In genomic region chr6:56807992-56808342, GRCh38 we compare ENCODE assay signal across 22 cellular contexts.
DNase-seq lines count a peak whose midpoint lies in the region; ATAC-seq and TF ChIP-seq lines count a peak whose summit lies in the region.
"Had no signal": no experiment of that assay in that cellular context is flagged by ENCODE, and none has a peak within 500 bp of the region (broad histone marks: within the 10 kb centered on the region; RNA-seq: fewer than 3 reads in every experiment).

No MANE protein-coding gene starts in this region.

- no peak for TF ChIP-seq CTCF in SK-N-SH (IDR thresholded peaks at IDR 0.05)
- TF ChIP-seq CTCF in PC-3 (conservative IDR thresholded peaks at IDR 0.05; ENCODE audit: low read depth, low read length), result no peak
- no peak for TF ChIP-seq CTCF in endodermal cell (conservative IDR thresholded peaks at IDR 0.05)
- TF ChIP-seq CTCF in gastrocnemius medialis (IDR thresholded peaks at IDR 0.05 in 4 of 5, conservative IDR thresholded peaks at IDR 0.05 in 1 of 5), result no peak

- H4K20me1 ChIP-seq in SK-N-SH (ENCODE audit: insufficient read depth), result peaks cover 95% of the 10 kb centered on the region
- H4K20me1 ChIP-seq in PC-3 (ENCODE audit: low read length), result no peaks in the 10 kb centered on the region

- no peak overlapping the region for H3K4me3 Mint-ChIP-seq in endodermal cell
- no peak overlapping the region for H3K4me3 Mint-ChIP-seq in activated CD4-positive, alpha-beta T cell treated with anti-CD3 and anti-CD28 coated beads, Interleukin-2, amount 10 ng/mL, durations not matched to agents 24 days and 14 days
- H3K4me3 Mint-ChIP-seq: activated naive CD4-positive, alpha-beta T cell treated with anti-CD3 and anti-CD28 coated beads, Interleukin-2, amount 10 ng/mL, durations not matched to agents 7 days and 5 days; stimulated activated naive B cell treated with anti-CD40 and anti-IgM and Interleukin-4, amounts not matched to agents 10 μg/mL and 1 μg/mL and 100 μg/mL, for 72 hours; type B pancreatic cell had no signal

- no peaks in the 10 kb centered on the region for H3K36me3 Mint-ChIP-seq in endodermal cell (ENCODE audit: low read depth)
- H3K36me3 Mint-ChIP-seq in activated CD4-positive, alpha-beta T cell treated with anti-CD3 and anti-CD28 coated beads, Interleukin-2, amount 10 ng/mL, durations not matched to agents 24 days and 14 days (ENCODE audit: low read depth), result no peaks in the 10 kb centered on the region
- H3K36me3 Mint-ChIP-seq: activated naive CD4-positive, alpha-beta T cell treated with anti-CD3 and anti-CD28 coated beads, Interleukin-2, amount 10 ng/mL, durations not matched to agents 7 days and 5 days; stimulated activated naive B cell treated with anti-CD40 and anti-IgM and Interleukin-4, amounts not matched to agents 10 μg/mL and 1 μg/mL and 100 μg/mL, for 72 hours; type B pancreatic cell had no signal

- H3K4me2 ChIP-seq in SK-N-SH (no peak overlapping the region), PC-3 (ENCODE audit: low read length) (peak overlapping the region; percentile 6; the same call in 1 of the 2 replicates)

- no peaks in the 10 kb centered on the region for H3K9me2 ChIP-seq in SK-N-SH
- H3K9me2 ChIP-seq in PC-3 (replicated peaks; ENCODE audit: low read length), result no peaks in the 10 kb centered on the region

- H3K9ac ChIP-seq in SK-N-SH, result no peak overlapping the region
- H3K9ac ChIP-seq in PC-3 (ENCODE audit: low read length), result no peak overlapping the region
- no peak overlapping the region for H3K9ac ChIP-seq in endodermal cell (ENCODE audit: extremely low read depth, low read length, poor library complexity, severe bottlenecking)
- H3K9ac ChIP-seq: parathyroid adenoma had no signal

- H3K9me3 Mint-ChIP-seq in endodermal cell, result no peaks in the 10 kb centered on the region
- H3K9me3 Mint-ChIP-seq in activated CD4-positive, alpha-beta T cell treated with anti-CD3 and anti-CD28 coated beads, Interleukin-2, amount 10 ng/mL, durations not matched to agents 24 days and 14 days, result no peaks in the 10 kb centered on the region
- H3K9me3 Mint-ChIP-seq: activated naive CD4-positive, alpha-beta T cell treated with anti-CD3 and anti-CD28 coated beads, Interleukin-2, amount 10 ng/mL, durations not matched to agents 7 days and 5 days; stimulated activated naive B cell treated with anti-CD40 and anti-IgM and Interleukin-4, amounts not matched to agents 10 μg/mL and 1 μg/mL and 100 μg/mL, for 72 hours; type B pancreatic cell had no signal

- H2AFZ ChIP-seq in SK-N-SH (ENCODE audit: low read depth) (no peak overlapping the region), PC-3 (ENCODE audit: low read length) (no peak overlapping the region)
- H2AFZ ChIP-seq: parathyroid adenoma had no signal

- in situ Hi-C loops in gastrocnemius medialis (cut with MboI; ENCODE audit: low sequenced_read_pairs in 4 of 4), result no loop called here

- H3K79me2 ChIP-seq in SK-N-SH (ENCODE audit: insufficient read depth) (peaks cover 100% of the 10 kb centered on the region), PC-3 (ENCODE audit: low read length) (peaks cover 57% of the 10 kb centered on the region)
- H3K79me2 ChIP-seq: parathyroid adenoma had no signal

- BruUV-seq in PC-3 (replicated peaks; lab: Mats Ljungman, UMichigan), result no TSS peak

- intact Hi-C loops in PC-3 (cut with micrococcal nuclease), result loop anchor here (5.0 kb wide), 1 partner anchor 34 kb away; no protein-coding TSS in a partner anchor
- intact Hi-C loops in gastrocnemius medialis (cut with DNase I; ENCODE audit: low total_unique reads), result no loop called here
- intact Hi-C loops in activated CD4-positive, alpha-beta T cell treated with anti-CD3 and anti-CD28 coated beads, Interleukin-2, amount 10 ng/mL, durations not matched to agents 24 days and 14 days (cut with micrococcal nuclease), result no loop called here

- TF ChIP-seq EP300 in SK-N-SH (IDR thresholded peaks at IDR 0.05; ENCODE audit: borderline replicate concordance in 1 of 2, low read depth in 1 of 2, low read length in 1 of 2), result no peak

- TF ChIP-seq RAD21 in SK-N-SH (IDR thresholded peaks at IDR 0.05; ENCODE audit: low read length), result no peak

- H3K27ac ChIP-seq in SK-N-SH (ENCODE audit: low read depth in 2 of 2, low read length in 1 of 2) (peak overlapping the region; percentile 51 to 56; a peak in 3 of 4 replicates), PC-3 (ENCODE audit: low read length) (peak overlapping the region; percentile 22), endodermal cell (ENCODE audit: low read depth, low read length) (no peak overlapping the region), gastrocnemius medialis (peak overlapping the region; percentile 87 to 93 (median 87))
- H3K27ac ChIP-seq: body of pancreas, esophagus squamous epithelium, parathyroid adenoma, spleen had no signal

- CTCF ChIA-PET in SK-N-SH (lab: Yijun Ruan, JAX), result interaction anchor here (1.3 kb wide), 1 partner anchor 44 kb away, joined by 4 read pairs; no protein-coding TSS in a partner anchor
- CTCF ChIA-PET in PC-3 (lab: Charles Lee), result no interaction called here

- no peak for ATAC-seq in SK-N-SH treated with all-trans-retinoic acid at 6 μM for 48 hours
- ATAC-seq in PC-3, result no peak
- no peak for ATAC-seq in gastrocnemius medialis
- ATAC-seq: body of pancreas; stimulated activated naive B cell treated with anti-CD40 and anti-IgM and Interleukin-4, amounts not matched to agents 10 μg/mL and 1 μg/mL and 100 μg/mL, for 72 hours had no signal

- H3K9me3 ChIP-seq in SK-N-SH (no peaks in the 10 kb centered on the region), PC-3 (ENCODE audit: low read length) (no peaks in the 10 kb centered on the region), endodermal cell (ENCODE audit: control insufficient read depth, low read length) (no peaks in the 10 kb centered on the region), gastrocnemius medialis (no peaks in the 10 kb centered on the region)
- H3K9me3 ChIP-seq: body of pancreas, esophagus squamous epithelium, spleen had no signal

- POLR2A ChIA-PET in SK-N-SH (lab: Yijun Ruan, JAX) (no interaction called here), PC-3 (lab: Charles Lee; ENCODE audit: unreplicated experiment) (interaction anchor here (0.6 kb wide), 1 partner anchor 189 kb away, joined by 5 read pairs; no protein-coding TSS in a partner anchor)

- H3K27me3 Mint-ChIP-seq in endodermal cell (ENCODE audit: insufficient read depth), result no peaks in the 10 kb centered on the region
- H3K27me3 Mint-ChIP-seq in activated CD4-positive, alpha-beta T cell treated with anti-CD3 and anti-CD28 coated beads, Interleukin-2, amount 10 ng/mL, durations not matched to agents 24 days and 14 days, result peaks cover 2% of the 10 kb centered on the region
- H3K27me3 Mint-ChIP-seq: stimulated activated naive B cell treated with anti-CD40 and anti-IgM and Interleukin-4, amounts not matched to agents 10 μg/mL and 1 μg/mL and 100 μg/mL, for 72 hours; type B pancreatic cell had no signal

- peaks cover 30% of the 10 kb centered on the region for H3K4me1 Mint-ChIP-seq in endodermal cell
- no peaks in the 10 kb centered on the region for H3K4me1 Mint-ChIP-seq in activated CD4-positive, alpha-beta T cell treated with anti-CD3 and anti-CD28 coated beads, Interleukin-2, amount 10 ng/mL, durations not matched to agents 24 days and 14 days
- H3K4me1 Mint-ChIP-seq: activated naive CD4-positive, alpha-beta T cell treated with anti-CD3 and anti-CD28 coated beads, Interleukin-2, amount 10 ng/mL, durations not matched to agents 7 days and 5 days; stimulated activated naive B cell treated with anti-CD40 and anti-IgM and Interleukin-4, amounts not matched to agents 10 μg/mL and 1 μg/mL and 100 μg/mL, for 72 hours had no signal

- DNase-seq in SK-N-SH (no peak), PC-3 (peak; percentile 43), endodermal cell (no peak), gastrocnemius medialis (no peak), DMS79 treated with DMSO at 0.1 percent for 48 hours (lab: John Stamatoyannopoulos, UW) (no peak), AG08395 (ENCODE audit: low spot score) (no peak)
- no peak for DNase-seq in activated CD4-positive, alpha-beta T cell treated with anti-CD3 and anti-CD28 coated beads, Interleukin-2, amount 10 ng/mL, durations not matched to agents 24 days and 14 days
- DNase-seq: 8988T; activated naive CD4-positive, alpha-beta T cell treated with anti-CD3 and anti-CD28 coated beads, Interleukin-2, amount 10 ng/mL, durations not matched to agents 7 days and 5 days; activated T-cell treated with anti-CD3 and anti-CD28 coated beads for 4 hours; body of pancreas; esophagus squamous epithelium; GOT3; hippocampal formation; kidney glomerular epithelial cell; NCI-H187; NCI-H510A; spleen; stimulated activated naive B cell treated with anti-CD40 and anti-IgM and Interleukin-4, amounts not matched to agents 10 μg/mL and 1 μg/mL and 100 μg/mL, for 72 hours had no signal

- no peak for TF ChIP-seq POLR2A in gastrocnemius medialis (IDR thresholded peaks at IDR 0.05)

- H3K4me1 ChIP-seq in SK-N-SH (ENCODE audit: control insufficient read depth in 1 of 2, insufficient read depth in 2 of 2, low read depth in 1 of 2, low read length in 1 of 2) (peaks cover 20 to 44% of the 10 kb centered on the region in 2 experiments), PC-3 (ENCODE audit: insufficient read depth, low read length) (peaks cover 44% of the 10 kb centered on the region), endodermal cell (ENCODE audit: control insufficient read depth, insufficient read depth, low read length) (no peaks in the 10 kb centered on the region), gastrocnemius medialis (peaks cover 78 to 80% of the 10 kb centered on the region in 2 donors)
- H3K4me1 ChIP-seq: body of pancreas, parathyroid adenoma had no signal

- no peaks in the 10 kb centered on the region for H3K27me3 ChIP-seq in SK-N-SH (ENCODE audit: insufficient read depth)
- no peaks in the 10 kb centered on the region for H3K27me3 ChIP-seq in PC-3 (ENCODE audit: low read length)
- H3K27me3 ChIP-seq in endodermal cell (ENCODE audit: control insufficient read depth, insufficient read depth, low read length, poor library complexity, severe bottlenecking), result no peaks in the 10 kb centered on the region
- no peaks in the 10 kb centered on the region for H3K27me3 ChIP-seq in gastrocnemius medialis
- H3K27me3 ChIP-seq: body of pancreas, esophagus squamous epithelium, spleen had no signal

- 84% methylated on average over 4 of the region's 4 CpGs for WGBS in SK-N-SH (ENCODE audit: low lambda C conversion rate)
- 78 to 100% methylated on average over 1 to 4 of the region's 4 CpGs for WGBS in endodermal cell (ENCODE audit: insufficient coverage in 1 of 2, insufficient read length in 1 of 2), 2 experiments

- H3F3A ChIP-seq in SK-N-SH (replicated peaks; ENCODE audit: insufficient read depth), result peaks cover 29% of the 10 kb centered on the region
- peaks cover 2% of the 10 kb centered on the region for H3F3A ChIP-seq in PC-3 (ENCODE audit: low read length, unreplicated experiment)

- peaks cover 0 to 12% of the 10 kb centered on the region in 2 experiments for H3K36me3 ChIP-seq in SK-N-SH (replicated peaks in 1 of 2; ENCODE audit: control insufficient read depth in 1 of 2, insufficient read depth in 2 of 2, low read length in 1 of 2)
- H3K36me3 ChIP-seq in PC-3 (ENCODE audit: low read depth, low read length), result no peaks in the 10 kb centered on the region
- no peaks in the 10 kb centered on the region for H3K36me3 ChIP-seq in endodermal cell (ENCODE audit: control insufficient read depth, insufficient read depth, low read length)
- H3K36me3 ChIP-seq in gastrocnemius medialis, result no peaks in the 10 kb centered on the region
- H3K36me3 ChIP-seq: esophagus squamous epithelium, spleen had no signal

- H3K27ac Mint-ChIP-seq in endodermal cell, result peak overlapping the region; percentile 4
- no peak overlapping the region for H3K27ac Mint-ChIP-seq in activated CD4-positive, alpha-beta T cell treated with anti-CD3 and anti-CD28 coated beads, Interleukin-2, amount 10 ng/mL, durations not matched to agents 24 days and 14 days
- H3K27ac Mint-ChIP-seq: activated naive CD4-positive, alpha-beta T cell treated with anti-CD3 and anti-CD28 coated beads, Interleukin-2, amount 10 ng/mL, durations not matched to agents 7 days and 5 days; stimulated activated naive B cell treated with anti-CD40 and anti-IgM and Interleukin-4, amounts not matched to agents 10 μg/mL and 1 μg/mL and 100 μg/mL, for 72 hours had no signal

- H3K4me3 ChIP-seq in SK-N-SH (ENCODE audit: low read depth in 2 of 2, low read length in 1 of 2) (no peak overlapping the region), PC-3 (ENCODE audit: low read length) (no peak overlapping the region), endodermal cell (ENCODE audit: low read length) (no peak overlapping the region), gastrocnemius medialis (no peak overlapping the region)
- H3K4me3 ChIP-seq: body of pancreas, esophagus squamous epithelium, spleen had no signal
